24 cellular contexts compared by ENCODE assay signal in the genomic region with DNA sequence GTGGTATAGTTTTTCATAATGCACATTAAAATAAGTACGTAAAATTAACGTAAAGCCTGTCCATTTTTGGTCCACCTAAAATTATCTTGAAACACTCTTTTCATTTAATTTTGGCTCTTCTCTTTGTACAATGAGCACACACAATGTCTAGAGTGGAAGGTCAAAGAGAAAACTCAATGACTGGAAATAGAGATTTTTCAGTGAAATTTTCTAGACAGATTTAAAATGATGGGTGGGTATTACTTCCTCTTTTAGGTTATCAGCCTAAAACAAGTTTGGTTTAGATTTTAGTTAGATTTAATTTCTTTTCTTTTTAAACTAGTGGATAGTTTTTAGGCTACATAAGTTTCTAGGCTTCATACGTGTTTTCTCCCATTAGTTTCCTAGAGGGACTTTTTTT. TPM values are rescaled to one million over a fixed set of nuclear protein-coding genes. Genes with fewer than 3 reads are reported as not detected.
DNase-seq lines count a peak whose midpoint lies in the region; ATAC-seq and TF ChIP-seq lines count a peak whose summit lies in the region.
"Had no signal": no experiment of that assay in that cellular context is flagged by ENCODE, and none has a peak within 500 bp of the region (broad histone marks: within the 10 kb centered on the region; RNA-seq: fewer than 3 reads in every experiment).

No MANE protein-coding gene starts in this region.

- H3K27me3 Mint-ChIP-seq in IgD-negative memory B cell = no peaks in the 10 kb centered on the region
- no peaks in the 10 kb centered on the region for H3K27me3 Mint-ChIP-seq in dendritic cell treated with granulocyte-macrophage colony-stimulating factor and Interleukin-4, amounts not matched to agents 40 ng/mL and 50 ng/mL, for 4 days
- no peaks in the 10 kb centered on the region for H3K27me3 Mint-ChIP-seq in glutamatergic neuron (ENCODE audit: unreplicated experiment)
- H3K27me3 Mint-ChIP-seq: activated naive CD4-positive, alpha-beta T cell treated with anti-CD3 and anti-CD28 coated beads, Interleukin-2, amount 50 U/mL, for 24 hours; stimulated activated naive CD8-positive, alpha-beta T cell treated with anti-CD3 and anti-CD28 coated beads, Interleukin-15, amount 100 ng/mL, for 72 hours had no signal

- intact Hi-C loops in dendritic cell treated with granulocyte-macrophage colony-stimulating factor and Interleukin-4, amounts not matched to agents 40 ng/mL and 50 ng/mL, for 4 days (cut with micrococcal nuclease) = no loop called here

- ATAC-seq in GM18498 (IDR thresholded peaks at IDR 0.05; ENCODE audit: unreplicated experiment) (peak; percentile 43), GM19395 (IDR thresholded peaks at IDR 0.05; ENCODE audit: unreplicated experiment) (peak; percentile 39), HG03460 (IDR thresholded peaks at IDR 0.05; ENCODE audit: unreplicated experiment) (no peak)
- ATAC-seq: right lobe of liver; stimulated activated naive CD8-positive, alpha-beta T cell treated with anti-CD3 and anti-CD28 coated beads, Interleukin-15, amount 100 ng/mL, for 72 hours had no signal

- H3K27ac Mint-ChIP-seq in IgD-negative memory B cell (peak overlapping the region in 2 of 3 donors; percentile 43 to 85), glutamatergic neuron (ENCODE audit: unreplicated experiment) (no peak overlapping the region)
- H3K27ac Mint-ChIP-seq in dendritic cell treated with granulocyte-macrophage colony-stimulating factor and Interleukin-4, amounts not matched to agents 40 ng/mL and 50 ng/mL, for 4 days = peak overlapping the region; percentile 51
- H3K27ac Mint-ChIP-seq: activated naive CD4-positive, alpha-beta T cell treated with anti-CD3 and anti-CD28 coated beads, Interleukin-2, amount 50 U/mL, for 24 hours; activated T-helper 1 cell treated with anti-CD3 and anti-CD28 coated beads, Interleukin-12 subunit alpha, Interleukin-12 subunit beta, Interleukin-2, Interleukin-4 antibody, amounts not matched to agents 30 ng/mL and 10 ng/mL and 1 ng/mL, durations not matched to agents 14 hours and 24 hours and 36 hours; stimulated activated naive CD8-positive, alpha-beta T cell treated with anti-CD3 and anti-CD28 coated beads, Interleukin-15, amount 100 ng/mL, for 72 hours had no signal

- H3K4me3 Mint-ChIP-seq in IgD-negative memory B cell (peak overlapping the region in 3 of 4 donors; percentile 28 to 92 (median 76)), glutamatergic neuron (ENCODE audit: unreplicated experiment) (no peak overlapping the region)
- no peak overlapping the region for H3K4me3 Mint-ChIP-seq in dendritic cell treated with granulocyte-macrophage colony-stimulating factor and Interleukin-4, amounts not matched to agents 40 ng/mL and 50 ng/mL, for 4 days
- H3K4me3 Mint-ChIP-seq: activated naive CD4-positive, alpha-beta T cell treated with anti-CD3 and anti-CD28 coated beads, Interleukin-2, amount 50 U/mL, for 24 hours; activated T-helper 1 cell treated with anti-CD3 and anti-CD28 coated beads, Interleukin-12 subunit alpha, Interleukin-12 subunit beta, Interleukin-2, Interleukin-4 antibody, amounts not matched to agents 30 ng/mL and 10 ng/mL and 1 ng/mL, durations not matched to agents 14 hours and 24 hours and 36 hours; nephron progenitor cell; stimulated activated naive CD8-positive, alpha-beta T cell treated with anti-CD3 and anti-CD28 coated beads, Interleukin-15, amount 100 ng/mL, for 72 hours had no signal

- H3K36me3 Mint-ChIP-seq in IgD-negative memory B cell (no peaks in the 10 kb centered on the region), glutamatergic neuron (ENCODE audit: unreplicated experiment) (no peaks in the 10 kb centered on the region)
- H3K36me3 Mint-ChIP-seq in dendritic cell treated with granulocyte-macrophage colony-stimulating factor and Interleukin-4, amounts not matched to agents 40 ng/mL and 50 ng/mL, for 4 days (ENCODE audit: low read depth) = peaks cover 44% of the 10 kb centered on the region
- H3K36me3 Mint-ChIP-seq: activated naive CD4-positive, alpha-beta T cell treated with anti-CD3 and anti-CD28 coated beads, Interleukin-2, amount 50 U/mL, for 24 hours had no signal

- H3K9me3 Mint-ChIP-seq in IgD-negative memory B cell = no peaks in the 10 kb centered on the region
- H3K9me3 Mint-ChIP-seq in dendritic cell treated with granulocyte-macrophage colony-stimulating factor and Interleukin-4, amounts not matched to agents 40 ng/mL and 50 ng/mL, for 4 days = no peaks in the 10 kb centered on the region
- H3K9me3 Mint-ChIP-seq in glutamatergic neuron (ENCODE audit: unreplicated experiment) = no peaks in the 10 kb centered on the region
- H3K9me3 Mint-ChIP-seq: activated naive CD4-positive, alpha-beta T cell treated with anti-CD3 and anti-CD28 coated beads, Interleukin-2, amount 50 U/mL, for 24 hours; activated T-helper 1 cell treated with anti-CD3 and anti-CD28 coated beads, Interleukin-12 subunit alpha, Interleukin-12 subunit beta, Interleukin-2, Interleukin-4 antibody, amounts not matched to agents 30 ng/mL and 10 ng/mL and 1 ng/mL, durations not matched to agents 14 hours and 24 hours and 36 hours; nephron progenitor cell; stimulated activated naive CD8-positive, alpha-beta T cell treated with anti-CD3 and anti-CD28 coated beads, Interleukin-15, amount 100 ng/mL, for 72 hours had no signal

- TF ChIP-seq CTCF in glutamatergic neuron (IDR thresholded peaks at IDR 0.05; ENCODE audit: partially characterized antibody, unreplicated experiment) = no peak

- peaks cover 53 to 55% (median 53%) of the 10 kb centered on the region in 3 donors for H3K4me1 Mint-ChIP-seq in IgD-negative memory B cell
- H3K4me1 Mint-ChIP-seq in dendritic cell treated with granulocyte-macrophage colony-stimulating factor and Interleukin-4, amounts not matched to agents 40 ng/mL and 50 ng/mL, for 4 days (ENCODE audit: low read depth) = peaks cover 55% of the 10 kb centered on the region
- peaks cover 8% of the 10 kb centered on the region for H3K4me1 Mint-ChIP-seq in glutamatergic neuron (ENCODE audit: low read depth, unreplicated experiment)

- no peak for DNase-seq in amniotic stem cell (lab: John Stamatoyannopoulos, UW)
- no peak for DNase-seq in glutamatergic neuron
- no peak for DNase-seq in amygdala (lab: John Stamatoyannopoulos, UW)
- DNase-seq: ACHN; activated CD4-positive, alpha-beta T cell treated with anti-CD3 and anti-CD28 coated beads, Interleukin-2, amount 50 U/mL, for 4 hours; activated CD4-positive, CD25-positive, alpha-beta regulatory T cell; central memory CD4-positive, alpha-beta T cell; HCEC 1CT; islet precursor cell; NCI-H1105; NCI-H2029 treated with DMSO at 0.1 percent for 48 hours; NCI-H2227 treated with DMSO at 0.1 percent for 48 hours; nephron progenitor cell; right lobe of liver; stimulated activated CD4-positive, alpha-beta T cell treated with anti-CD3 and anti-CD28 coated beads, Interleukin-15, amount 100 ng/mL, for 24 hours; stimulated activated naive CD8-positive, alpha-beta T cell treated with anti-CD3 and anti-CD28 coated beads, Interleukin-15, amount 100 ng/mL, for 72 hours; thyroid gland had no signal

RNA-seq across cellular contexts. Expression of a gene that starts 24.9 kb away (rescaled TPM):
- polyA plus RNA-seq in IgD-negative memory B cell = 23.6 TPM
- total RNA-seq in glutamatergic neuron (ENCODE audit: unreplicated experiment) = 12.0 TPM

Comparison
In these comparisons a context has a peak if more than half of its experiments do, and no peak if none do; other contexts are left out.
1. H3K4me3 Mint-ChIP-seq: peak in IgD-negative memory B cell (3 of 4); none in dendritic cell treated with granulocyte-macrophage colony-stimulating factor and Interleukin-4, amounts not matched to agents 40 ng/mL and 50 ng/mL, for 4 days (single experiment) and glutamatergic neuron (single experiment).